16 cellular contexts compared by ENCODE assay signal in the genomic region with DNA sequence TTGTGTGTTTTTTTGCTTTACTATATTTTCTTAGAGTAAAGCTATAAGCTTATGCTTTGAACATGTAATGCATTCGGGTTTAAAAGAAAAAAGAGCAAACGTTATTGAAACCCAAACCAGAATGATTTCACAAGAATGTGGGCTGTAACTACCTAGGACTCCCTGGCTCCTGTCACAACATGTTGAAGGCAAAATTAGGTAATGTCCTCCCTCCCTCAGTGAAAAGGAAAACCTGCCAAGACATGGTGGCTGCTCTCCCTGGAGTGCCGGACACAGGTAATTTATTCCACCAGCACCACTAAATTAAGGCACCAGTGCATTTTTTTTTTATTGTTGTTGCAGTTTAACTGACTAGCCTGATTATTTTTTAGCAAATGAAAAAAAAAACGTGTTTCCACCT.
A peak's percentile ranks its signal among the peaks of the same experiment; 100 is the strongest.
DNase-seq lines count a peak whose midpoint lies in the region; ATAC-seq and TF ChIP-seq lines count a peak whose summit lies in the region.
"Had no signal": no experiment of that assay in that cellular context is flagged by ENCODE, and none has a peak within 500 bp of the region (broad histone marks: within the 10 kb centered on the region; RNA-seq: fewer than 3 reads in every experiment).

No MANE protein-coding gene starts in this region.

- H3K4me3 ChIP-seq in upper lobe of left lung = no peak overlapping the region
- H3K4me3 ChIP-seq: MG63, thoracic aorta had no signal

- no peaks in the 10 kb centered on the region for H3K4me1 ChIP-seq in upper lobe of left lung

- H3K9me3 ChIP-seq in upper lobe of left lung = no peaks in the 10 kb centered on the region
- H3K9me3 ChIP-seq: MG63, thoracic aorta had no signal

- no peak overlapping the region for H3K27ac ChIP-seq in upper lobe of left lung
- H3K27ac ChIP-seq: C4-2B, thoracic aorta had no signal

- no peaks in the 10 kb centered on the region for H3K27me3 ChIP-seq in upper lobe of left lung
- H3K27me3 ChIP-seq: MG63 had no signal

- H3K27me3 Mint-ChIP-seq in brain (peaks cover 11% of the 10 kb centered on the region), nephron (ENCODE audit: low read depth) (no peaks in the 10 kb centered on the region)

- ATAC-seq in GM18873 (IDR thresholded peaks at IDR 0.05; ENCODE audit: low FRiP score, unreplicated experiment) (no peak), upper lobe of left lung (ENCODE audit: low FRiP score in 2 of 2) (no peak)

- no peak for TF ChIP-seq EP300 in upper lobe of left lung (IDR thresholded peaks at IDR 0.05)

- H3K36me3 Mint-ChIP-seq in brain (no peaks in the 10 kb centered on the region), nephron (ENCODE audit: low read depth) (peaks cover 7% of the 10 kb centered on the region)

- TF ChIP-seq CTCF in brain (conservative IDR thresholded peaks at IDR 0.05) (no peak), nephron (IDR thresholded peaks at IDR 0.05; ENCODE audit: unreplicated experiment in 3 of 3) (no peak), upper lobe of left lung (IDR thresholded peaks at IDR 0.05) (no peak)

- H3K27ac Mint-ChIP-seq in brain (peak overlapping the region in 3 of 5 experiments; percentile 14 to 79 (median 51)), nephron (peak overlapping the region; percentile 74 to 95 (median 79))

- H3K4me3 Mint-ChIP-seq in brain (no peak overlapping the region), nephron (no peak overlapping the region)

- H3K36me3 ChIP-seq in upper lobe of left lung = no peaks in the 10 kb centered on the region
- H3K36me3 ChIP-seq: MG63, thoracic aorta had no signal

- H3K9me3 Mint-ChIP-seq in brain (peaks cover 4 to 10% (median 9%) of the 10 kb centered on the region in 5 experiments), nephron (peaks cover 11% of the 10 kb centered on the region)

- 77 to 78% methylated on average over 4 of the region's 4 CpGs for WGBS in upper lobe of left lung, 2 donors

- TF ChIP-seq POLR2A in upper lobe of left lung (IDR thresholded peaks at IDR 0.05) = no peak

- H3K4me1 Mint-ChIP-seq in brain (peaks cover 34% of the 10 kb centered on the region), nephron (peaks cover 59% of the 10 kb centered on the region)

- DNase-seq in COR-L47 (lab: John Stamatoyannopoulos, UW) = peak; percentile 52
- DNase-seq in NCI-H1105 (lab: John Stamatoyannopoulos, UW) = peak; percentile 52
- DNase-seq in glomerular visceral epithelial cell (ENCODE audit: extremely low spot score) = no peak
- no peak for DNase-seq in upper lobe of left lung
- no peak for DNase-seq in NK-92 (lab: John Stamatoyannopoulos, UW; ENCODE audit: unreplicated experiment)
- DNase-seq: DMS53, GOT3, kidney glomerular epithelial cell, MG63, SHP77 treated with DMSO at 0.1 percent for 48 hours, T-helper 1 cell had no signal

Comparison
In these comparisons a context has a peak if more than half of its experiments do, and no peak if none do; other contexts are left out.
1. DNase-seq: peak in COR-L47 (single experiment) and NCI-H1105 (single experiment); none in glomerular visceral epithelial cell (single experiment), upper lobe of left lung (0 of 2) and NK-92 (single experiment).